ENCODE assay signal across 37 cellular contexts in the genomic region with DNA sequence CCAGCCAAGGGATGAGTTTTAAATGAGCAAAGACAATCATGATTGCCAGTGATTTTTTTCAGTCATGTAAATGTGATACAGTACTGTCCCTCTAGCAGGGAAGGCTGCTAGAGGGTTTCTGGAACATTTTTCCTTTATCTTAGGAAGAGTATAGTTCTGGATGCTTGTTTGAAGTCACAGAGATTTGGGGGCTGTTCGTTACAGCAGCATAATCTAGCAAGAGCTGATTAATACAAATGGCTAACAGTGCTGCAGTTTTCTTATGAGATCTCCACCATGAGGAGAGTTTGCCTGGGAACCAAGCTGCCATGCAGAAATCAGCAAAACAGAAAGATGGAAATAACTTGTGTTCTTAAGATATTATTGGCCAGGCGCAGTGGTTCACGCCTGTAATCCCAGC. TPM values are rescaled to one million over a fixed set of nuclear protein-coding genes. Genes with fewer than 3 reads are reported as not detected.
"Had no signal": no experiment of that assay in that cellular context is flagged by ENCODE, and none has a peak within 500 bp of the region (broad histone marks: within the 10 kb centered on the region; RNA-seq: fewer than 3 reads in every experiment).

No MANE protein-coding gene starts in this region.

- ATAC-seq: activated naive CD4-positive, alpha-beta T cell treated with anti-CD3 and anti-CD28 coated beads, Interleukin-2, amount 50 U/mL, for 72 hours; activated naive CD8-positive, alpha-beta T cell treated with anti-CD3 and anti-CD28 coated beads, Interleukin-2, amount 50 U/mL, for 24 hours; activated T-cell treated with anti-CD3 and anti-CD28 coated beads, Interleukin-2, amount 50 U/mL, for 72 hours; body of pancreas had no signal

- H3K36me3 ChIP-seq: adrenal gland, ascending aorta, brain microvascular endothelial cell, breast epithelium, cardiac muscle cell had no signal

- H3K27me3 ChIP-seq: adrenal gland, ascending aorta, body of pancreas, breast epithelium had no signal

- DNase-seq: activated effector memory CD4-positive, alpha-beta T cell treated with anti-CD3 and anti-CD28 coated beads, Interleukin-2, amount 50 U/mL, for 16 hours; activated effector memory CD4-positive, alpha-beta T cell treated with Interleukin-2 at 50 U/mL for 16 hours; activated gamma-delta T cell; activated gamma-delta T cell treated with Interleukin-2 at 50 U/mL for 16 hours; activated naive CD4-positive, alpha-beta T cell; activated naive CD4-positive, alpha-beta T cell treated with anti-CD3 and anti-CD28 coated beads for 36 hours; activated naive CD4-positive, alpha-beta T cell treated with anti-CD3 and anti-CD28 coated beads, Interleukin-2, amount 10 ng/mL, durations not matched to agents 7 days and 5 days; activated naive CD4-positive, alpha-beta T cell treated with anti-CD3 and anti-CD28 coated beads, Interleukin-2, amount 50 U/mL, for 16 hours; activated naive CD4-positive, alpha-beta T cell treated with Interleukin-2 at 50 U/mL for 16 hours; activated naive CD8-positive, alpha-beta T cell treated with anti-CD3 and anti-CD28 coated beads for 36 hours; activated naive CD8-positive, alpha-beta T cell treated with anti-CD3 and anti-CD28 coated beads, Interleukin-2, amount 10 ng/mL, durations not matched to agents 7 days and 5 days; activated naive CD8-positive, alpha-beta T cell treated with anti-CD3 and anti-CD28 coated beads, Interleukin-2, amount 50 U/mL, for 24 hours; activated T-cell treated with anti-CD3 and anti-CD28 coated beads, Interleukin-2, amount 50 U/mL, for 24 hours; activated T-cell treated with anti-CD3 and anti-CD28 coated beads, Interleukin-2, amount 50 U/mL, for 4 hours; activated T-cell treated with anti-CD3 and anti-CD28 coated beads, Interleukin-2, amount 50 U/mL, for 48 hours; activated T-cell treated with anti-CD3 and anti-CD28 coated beads, Interleukin-2, amount 50 U/mL, for 72 hours; adrenal gland; amniotic stem cell; amygdala; anterior cingulate cortex; aorta; body of pancreas; brain microvascular endothelial cell; caudate nucleus; central memory CD4-positive, alpha-beta T cell; cerebellar nuclear complex had no signal

- FAIRE-seq: astrocyte, bronchial epithelial cell had no signal

- H3K4me3 ChIP-seq: adrenal gland, ascending aorta, body of pancreas, breast epithelium, cardiac muscle cell had no signal

- H3K4me1 ChIP-seq: adrenal gland, ascending aorta, body of pancreas, breast epithelium had no signal

- H3K27ac ChIP-seq: adrenal gland, ascending aorta, body of pancreas, brain microvascular endothelial cell, breast epithelium, cardiac muscle cell had no signal

- H3K9me3 ChIP-seq: adrenal gland, ascending aorta, body of pancreas, breast epithelium had no signal

RNA-seq across cellular contexts. Expression of a gene that starts 42.7 kb away (rescaled TPM):
- total RNA-seq: activated naive CD4-positive, alpha-beta T cell treated with anti-CD3 and anti-CD28 coated beads for 36 hours; activated naive CD4-positive, alpha-beta T cell treated with anti-CD3 and anti-CD28 coated beads, Interleukin-2, amount 50 U/mL, for 72 hours; activated naive CD8-positive, alpha-beta T cell treated with anti-CD3 and anti-CD28 coated beads for 36 hours; activated T-cell treated with anti-CD3 and anti-CD28 coated beads, Interleukin-2, amount 50 U/mL, for 4 hours; activated T-helper 1 cell treated with anti-CD3 and anti-CD28 coated beads, Interleukin-12 subunit alpha, Interleukin-12 subunit beta, Interleukin-2, Interleukin-4 antibody, amounts not matched to agents 30 ng/mL and 10 ng/mL and 1 ng/mL, durations not matched to agents 14 hours and 24 hours and 36 hours; activated T-helper 17 cell treated with anti-CD3 and anti-CD28 coated beads, Interleukin-2, amount 50 U/mL, for 72 hours; activated T-helper 2 cell treated with anti-CD3 and anti-CD28 coated beads, Interferon-gamma antibody, Interleukin-2, Interleukin-4, amounts not matched to agents 10 μg/mL and 5 μg/mL and 100 μg/mL, durations not matched to agents 14 hours and 24 hours and 36 hours; ascending aorta; astrocyte; body of pancreas; bronchial epithelial cell; cardiac muscle cell; cardiac septum; chondrocyte had no signal
- polyA plus RNA-seq: cardiac muscle cell had no signal
